In genomic region chr1:1890506-1891348, GRCh38 we compare ENCODE assay signal across 8 cellular contexts. TPM values are rescaled to one million over a fixed set of nuclear protein-coding genes. Genes with fewer than 3 reads are reported as not detected.
DNase-seq lines count a peak whose midpoint lies in the region; ATAC-seq and TF ChIP-seq lines count a peak whose summit lies in the region.

TSS of gene GNB1 (minus strand) at chr1:1891087. CDS start at chr1:1825453, 65,634 bp downstream.

- ATAC-seq in GM21360 (IDR thresholded peaks at IDR 0.05; ENCODE audit: unreplicated experiment), result peak; percentile 73

- peaks cover 50 to 52% of the 10 kb centered on the region in 2 donors for H3K4me1 ChIP-seq in mucosa of rectum (ENCODE audit: control insufficient read depth in 2 of 2, insufficient read depth in 2 of 2, low read length in 2 of 2)

- peak within 1 kb of the TSS; percentile 88 to 94 for H3K27ac ChIP-seq in mucosa of rectum (ENCODE audit: low read depth in 2 of 2, low read length in 2 of 2)

- peak within 1 kb of the TSS; percentile 81 to 94 for H3K9ac ChIP-seq in mucosa of rectum (ENCODE audit: low read depth in 1 of 2, low read length in 2 of 2)

- H3K4me3 ChIP-seq in epithelial cell of proximal tubule (ENCODE audit: low read depth, low read length) (peak within 1 kb of the TSS; percentile 88), mucosa of rectum (ENCODE audit: low read length in 2 of 2) (peak within 1 kb of the TSS; percentile 79 to 85)

- H3K9me3 ChIP-seq in mucosa of rectum (ENCODE audit: control insufficient read depth in 2 of 2, low read length in 2 of 2), result no peaks in the 10 kb centered on the region

- H3K36me3 ChIP-seq in mucosa of rectum (ENCODE audit: control insufficient read depth in 2 of 2, insufficient read depth in 2 of 2, low read length in 2 of 2), result no peaks in the 10 kb centered on the region

- peaks cover 0 to 2% of the 10 kb centered on the region in 2 donors for H3K27me3 ChIP-seq in mucosa of rectum (ENCODE audit: control insufficient read depth in 2 of 2, insufficient read depth in 2 of 2, low read length in 2 of 2)

- DNase-seq in COLO829 (ENCODE audit: low spot score), result peak; percentile 91
- peak in 71 of 76 experiments; percentile 17 to 91 (median 77) for DNase-seq in HUDEP-2 (lab: John Stamatoyannopoulos, UW; ENCODE audit: unreplicated experiment in 76 of 76)
- DNase-seq in OCI-M1 (lab: John Stamatoyannopoulos, UW), result peak; percentile 93
- peak; percentile 92 for DNase-seq in activated T-cell treated with anti-CD3 and anti-CD28 coated beads for 48 hours (ENCODE audit: low read depth)
- no peak for DNase-seq in epithelial cell of proximal tubule (ENCODE audit: low read depth)
- DNase-seq in stimulated activated CD8-positive, alpha-beta memory T cell treated with anti-CD3 and anti-CD28 coated beads, Interleukin-4, amount 100 ng/mL, for 24 hours (ENCODE audit: low read depth), result peak; percentile 77

- no peak for TF ChIP-seq CTCF in epithelial cell of proximal tubule (conservative IDR thresholded peaks at IDR 0.05; ENCODE audit: low read depth, low read length)

RNA-seq across cellular contexts. Expression of gene GNB1, which starts in this region (rescaled TPM):
- total RNA-seq in epithelial cell of proximal tubule, result 179 and 200 TPM in 2 replicates
